Comparison of ENCODE assay signal across 10 cellular contexts in the genomic region with DNA sequence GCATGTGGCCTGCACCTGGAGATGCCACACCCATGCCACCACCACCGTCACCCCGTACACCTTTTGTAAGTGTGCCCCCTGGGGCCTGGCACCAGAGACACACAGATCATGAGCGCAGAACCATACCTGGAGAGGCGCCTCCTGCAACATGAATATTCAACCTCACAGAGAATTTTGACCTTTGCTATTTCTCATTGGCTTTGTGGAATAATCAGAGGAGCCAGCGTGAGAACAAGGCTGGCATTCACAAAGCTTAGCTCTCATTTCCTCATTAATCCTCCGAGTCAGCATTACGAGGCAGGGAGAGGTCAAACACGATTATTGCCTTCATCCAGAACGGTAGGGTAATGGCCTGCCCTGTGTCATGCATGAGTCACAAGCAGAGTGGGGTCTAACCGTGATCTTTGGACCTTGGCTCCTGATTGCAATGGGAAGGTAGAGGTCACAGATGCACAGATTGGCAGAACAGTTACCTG.
A peak's percentile ranks its signal among the peaks of the same experiment; 100 is the strongest.
DNase-seq lines count a peak whose midpoint lies in the region; ATAC-seq and TF ChIP-seq lines count a peak whose summit lies in the region.
"Had no signal": no experiment of that assay in that cellular context is flagged by ENCODE, and none has a peak within 500 bp of the region (broad histone marks: within the 10 kb centered on the region; RNA-seq: fewer than 3 reads in every experiment).

No MANE protein-coding gene starts in this region.

- CTCF ChIA-PET in Calu3 (lab: Charles Lee) = interaction anchor here (0.6 to 1.6 kb wide), 6 partner anchors 11 to 38 kb away, joined by 3 to 10 read pairs (median 3); no protein-coding TSS in a partner anchor

- intact Hi-C loops in Calu3 (cut with micrococcal nuclease; ENCODE audit: unreplicated experiment) = loop anchor here (1.0 to 2.0 kb wide), 2 partner anchors 34 to 110 kb away; no protein-coding TSS in a partner anchor

- no TSS peak for BruUV-seq in Calu3 (replicated peaks; lab: Mats Ljungman, UMichigan)

- ATAC-seq in naive thymus-derived CD8-positive, alpha-beta T cell = no peak
- no peak for ATAC-seq in GM19395 (IDR thresholded peaks at IDR 0.05; ENCODE audit: unreplicated experiment)
- no peak for ATAC-seq in GM21825 (IDR thresholded peaks at IDR 0.05; ENCODE audit: unreplicated experiment)

- POLR2A ChIA-PET in naive thymus-derived CD8-positive, alpha-beta T cell (lab: Charles Lee) = interaction anchor here (1.4 to 7.6 kb wide), 5 partner anchors 14 to 39 kb away, joined by 3 to 60 read pairs (median 10); no protein-coding TSS in a partner anchor

- H3K4me3 Mint-ChIP-seq in Calu3 (ENCODE audit: low read depth, unreplicated experiment) = no peak overlapping the region
- H3K4me3 Mint-ChIP-seq in naive thymus-derived CD8-positive, alpha-beta T cell = peak overlapping the region in 7 of 10 donors; percentile 14 to 91 (median 70)

- no peak for TF ChIP-seq CTCF in Calu3 (IDR thresholded peaks at IDR 0.05; ENCODE audit: unreplicated experiment)

- H3K9me3 Mint-ChIP-seq in Calu3 (ENCODE audit: low read depth, unreplicated experiment) = no peaks in the 10 kb centered on the region
- H3K9me3 Mint-ChIP-seq in naive thymus-derived CD8-positive, alpha-beta T cell = peaks cover 6 to 15% (median 9%) of the 10 kb centered on the region in 9 donors

- no peaks in the 10 kb centered on the region for H3K27me3 Mint-ChIP-seq in Calu3 (ENCODE audit: unreplicated experiment)
- no peaks in the 10 kb centered on the region for H3K27me3 Mint-ChIP-seq in naive thymus-derived CD8-positive, alpha-beta T cell

- H3K36me3 Mint-ChIP-seq in Calu3 (ENCODE audit: insufficient read depth, unreplicated experiment) = peaks cover 20% of the 10 kb centered on the region
- H3K36me3 Mint-ChIP-seq in naive thymus-derived CD8-positive, alpha-beta T cell = peaks cover 0 to 13% (median 11%) of the 10 kb centered on the region in 3 donors

- peak overlapping the region; percentile 78 for H3K27ac Mint-ChIP-seq in Calu3 (ENCODE audit: unreplicated experiment)
- H3K27ac Mint-ChIP-seq in naive thymus-derived CD8-positive, alpha-beta T cell = peak overlapping the region; percentile 80 to 97 (median 93)

- H3K4me1 Mint-ChIP-seq in Calu3 (ENCODE audit: low read depth, unreplicated experiment) = peaks cover 65% of the 10 kb centered on the region
- H3K4me1 Mint-ChIP-seq in naive thymus-derived CD8-positive, alpha-beta T cell = peaks cover 41 to 74% (median 69%) of the 10 kb centered on the region in 4 donors

- DNase-seq in Calu3 (peak; percentile 75), NOMO-1 treated with dmso at 0.1 percent for 144 hours (lab: John Stamatoyannopoulos, UW; ENCODE audit: unreplicated experiment) (peak; percentile 46), epidermal melanocyte (ENCODE audit: insufficient read length, low spot score) (peak; percentile 56), GM03348 (ENCODE audit: low spot score) (no peak), UCSD-AML1 (lab: John Stamatoyannopoulos, UW; ENCODE audit: unreplicated experiment) (no peak)
- no peak for DNase-seq in naive thymus-derived CD8-positive, alpha-beta T cell
- DNase-seq: anterior cingulate cortex, KG1 had no signal

Comparison
In these comparisons a context has a peak if more than half of its experiments do, and no peak if none do; other contexts are left out.
1. DNase-seq: peak in Calu3 (single experiment), NOMO-1 treated with dmso at 0.1 percent for 144 hours (single experiment) and epidermal melanocyte (single experiment); none in naive thymus-derived CD8-positive, alpha-beta T cell (0 of 10), GM03348 (single experiment) and UCSD-AML1 (single experiment).